Comparison of ENCODE assay signal across 14 cellular contexts in genomic region chr14:37546621-37547447, GRCh38. TPM values are rescaled to one million over a fixed set of nuclear protein-coding genes. Genes with fewer than 3 reads are reported as not detected.
DNase-seq lines count a peak whose midpoint lies in the region; ATAC-seq, FAIRE-seq and TF ChIP-seq lines count a peak whose summit lies in the region.
"Had no signal": no experiment of that assay in that cellular context is flagged by ENCODE, and none has a peak within 500 bp of the region (broad histone marks: within the 10 kb centered on the region; RNA-seq: fewer than 3 reads in every experiment).

No MANE protein-coding gene starts in this region.

- no peaks in the 10 kb centered on the region for H3K36me3 ChIP-seq in heart left ventricle

- peak; percentile 70 for FAIRE-seq in endometrium (lab: Jason Lieb, UNC)
- FAIRE-seq: H54 had no signal

- peaks cover 0 to 1% (median 0%) of the 10 kb centered on the region in 12 donors for H3K9me3 ChIP-seq in heart left ventricle

- ATAC-seq in heart left ventricle (no peak), GM21381 (IDR thresholded peaks at IDR 0.05; ENCODE audit: unreplicated experiment) (no peak), HG02840 (IDR thresholded peaks at IDR 0.05; ENCODE audit: low FRiP score, unreplicated experiment) (no peak), GM18520 (IDR thresholded peaks at IDR 0.05; ENCODE audit: unreplicated experiment) (no peak)

- H3K27me3 ChIP-seq in heart left ventricle, result no peaks in the 10 kb centered on the region

- H3K27ac ChIP-seq in heart left ventricle, result no peak overlapping the region

- H3K27ac Mint-ChIP-seq in osteocyte (ENCODE audit: unreplicated experiment), result no peak overlapping the region
- H3K27ac Mint-ChIP-seq: naive B cell had no signal

- no peak overlapping the region for H3K4me3 ChIP-seq in heart left ventricle

- intact Hi-C loops in heart left ventricle (cut with DNase I), result no loop called here

- H3K36me3 Mint-ChIP-seq in osteocyte (ENCODE audit: unreplicated experiment), result no peaks in the 10 kb centered on the region
- H3K36me3 Mint-ChIP-seq: naive B cell had no signal

- no peaks in the 10 kb centered on the region for H3K27me3 Mint-ChIP-seq in osteocyte (ENCODE audit: unreplicated experiment)
- H3K27me3 Mint-ChIP-seq: naive B cell had no signal

- WGBS in heart left ventricle, 4 donors, result 48 to 51% (median 49%) methylated on average over 6 of the region's 6 CpGs

- no peaks in the 10 kb centered on the region for H3K9me3 Mint-ChIP-seq in osteocyte (ENCODE audit: unreplicated experiment)

- peaks cover 10% of the 10 kb centered on the region for H3K4me1 Mint-ChIP-seq in osteocyte (ENCODE audit: unreplicated experiment)
- H3K4me1 Mint-ChIP-seq: naive B cell had no signal

- DNase-seq in GM03348 (ENCODE audit: low spot score) (peak; percentile 26), NCI-H146 treated with DMSO at 0.1 percent for 48 hours (lab: John Stamatoyannopoulos, UW; ENCODE audit: unreplicated experiment) (peak; percentile 53), osteocyte (ENCODE audit: extremely low spot score, unreplicated experiment) (no peak), heart left ventricle (no peak)
- DNase-seq: activated CD4-positive, alpha-beta T cell treated with anti-CD3 and anti-CD28 coated beads for 1 hour; cortex of kidney; GDM1; head of caudate nucleus; naive B cell had no signal

- no peak for TF ChIP-seq POLR2A in heart left ventricle (IDR thresholded peaks at IDR 0.05)

- TF ChIP-seq CTCF in osteocyte (IDR thresholded peaks at IDR 0.05), result no peak
- TF ChIP-seq CTCF in heart left ventricle (IDR thresholded peaks at IDR 0.05), result no peak

- H3K4me1 ChIP-seq in heart left ventricle, result no peaks in the 10 kb centered on the region

- H3K4me3 Mint-ChIP-seq in osteocyte (ENCODE audit: unreplicated experiment), result peak overlapping the region; percentile 29
- H3K4me3 Mint-ChIP-seq: naive B cell had no signal

RNA-seq across cellular contexts. Expression of gene FOXA1, which starts 48.2 kb away (rescaled TPM):
- total RNA-seq in osteocyte (not detected in 2 replicates), heart left ventricle (not detected)
- not detected for polyA plus RNA-seq in heart left ventricle

RNA-seq across cellular contexts. Expression of gene TTC6, which starts 48.6 kb away (rescaled TPM):
- total RNA-seq in osteocyte, result not detected in 2 replicates
- not detected for total RNA-seq in heart left ventricle
- not detected for polyA plus RNA-seq in heart left ventricle

Comparison
In these comparisons a context has a peak if more than half of its experiments do, and no peak if none do; other contexts are left out.
1. DNase-seq: peak in GM03348 (single experiment) and NCI-H146 treated with DMSO at 0.1 percent for 48 hours (single experiment); none in osteocyte (single experiment) and heart left ventricle (0 of 5).